8 cellular contexts compared by ENCODE assay signal in genomic region chr6:25971187-25971811, GRCh38. TPM values are rescaled to one million over a fixed set of nuclear protein-coding genes. Genes with fewer than 3 reads are reported as not detected.
A peak's percentile ranks its signal among the peaks of the same experiment; 100 is the strongest.
DNase-seq lines count a peak whose midpoint lies in the region; ATAC-seq, FAIRE-seq and TF ChIP-seq lines count a peak whose summit lies in the region.

No MANE protein-coding gene starts in this region.

- peaks cover 12% of the 10 kb centered on the region for H4K20me1 ChIP-seq in smooth muscle cell (ENCODE audit: low read depth)

- H3K4me3 ChIP-seq in smooth muscle cell (no peak overlapping the region), colonic mucosa (no peak overlapping the region)

- ATAC-seq in T-helper 17 cell: no peak
- ATAC-seq in left ventricle myocardium superior: peak; percentile 76
- ATAC-seq in HG03469 (IDR thresholded peaks at IDR 0.05; ENCODE audit: unreplicated experiment): no peak
- no peak for ATAC-seq in HG02610 (IDR thresholded peaks at IDR 0.05; ENCODE audit: unreplicated experiment)

- H3K27me3 ChIP-seq in smooth muscle cell (ENCODE audit: low read depth) (no peaks in the 10 kb centered on the region), colonic mucosa (no peaks in the 10 kb centered on the region)

- WGBS in smooth muscle cell (ENCODE audit: low lambda C conversion rate): 56% methylated on average over 1 of the region's 1 CpG

- H3K27ac ChIP-seq in smooth muscle cell (ENCODE audit: low read depth): peak overlapping the region; percentile 84
- H3K27ac ChIP-seq in colonic mucosa: no peak overlapping the region

- H3K9me3 ChIP-seq in T-helper 17 cell (ENCODE audit: control insufficient read depth, low read length, poor library complexity, severe bottlenecking) (no peaks in the 10 kb centered on the region), smooth muscle cell (replicated peaks; ENCODE audit: low read depth) (no peaks in the 10 kb centered on the region), colonic mucosa (no peaks in the 10 kb centered on the region)

- H3K4me1 ChIP-seq in smooth muscle cell (ENCODE audit: low read depth) (no peaks in the 10 kb centered on the region), colonic mucosa (peaks cover 6% of the 10 kb centered on the region)

- H3K36me3 Mint-ChIP-seq in T-helper 17 cell (ENCODE audit: low read depth): peaks cover 22% of the 10 kb centered on the region

- H3K27me3 Mint-ChIP-seq in T-helper 17 cell: no peaks in the 10 kb centered on the region

- peak overlapping the region; percentile 74 for H3K4me3 Mint-ChIP-seq in T-helper 17 cell

- intact Hi-C loops in left ventricle myocardium superior (cut with micrococcal nuclease) (no loop called here), colonic mucosa (cut with DNase I) (no loop called here)

- H3K36me3 ChIP-seq in smooth muscle cell (ENCODE audit: low read depth): peaks cover 10% of the 10 kb centered on the region
- H3K36me3 ChIP-seq in colonic mucosa: peaks cover 22% of the 10 kb centered on the region

- H3F3A ChIP-seq in smooth muscle cell (ENCODE audit: low read depth): peaks cover 25% of the 10 kb centered on the region

- TF ChIP-seq CTCF in smooth muscle cell (IDR thresholded peaks at IDR 0.05; ENCODE audit: borderline replicate concordance, insufficient read depth, poor library complexity, severe bottlenecking): no peak
- TF ChIP-seq CTCF in colonic mucosa (IDR thresholded peaks at IDR 0.05): no peak

- peaks cover 39% of the 10 kb centered on the region for H3K4me1 Mint-ChIP-seq in T-helper 17 cell

- peak overlapping the region; percentile 65 for H3K4me2 ChIP-seq in smooth muscle cell

- H3K27ac Mint-ChIP-seq in T-helper 17 cell: peak overlapping the region; percentile 78

- DNase-seq in GM19239 (ENCODE audit: insufficient read length, low spot score) (no peak), T-helper 17 cell (no peak), left ventricle myocardium superior (no peak), smooth muscle cell (lab: John Stamatoyannopoulos, UW; ENCODE audit: unreplicated experiment) (no peak), colonic mucosa (no peak), NCI-H1694 treated with DMSO at 0.1 percent for 48 hours (lab: John Stamatoyannopoulos, UW) (no peak)

- FAIRE-seq in GM19239 (lab: Jason Lieb, UNC): peak; percentile 79

- H3K9ac ChIP-seq in smooth muscle cell (ENCODE audit: low read depth) (peak overlapping the region; percentile 12), colonic mucosa (ENCODE audit: low read depth in 2 of 2, low read length in 2 of 2) (no peak overlapping the region)

- peaks cover 2% of the 10 kb centered on the region for H3K79me2 ChIP-seq in smooth muscle cell (ENCODE audit: low read depth)

- no peak overlapping the region for H2AFZ ChIP-seq in smooth muscle cell (ENCODE audit: low read depth)

RNA-seq across cellular contexts. Expression of gene TRIM38, which starts 8.7 kb away (rescaled TPM):
- total RNA-seq in T-helper 17 cell (10 to 100 TPM; 17.5 to 19.9 TPM), left ventricle myocardium superior (2.7 TPM), smooth muscle cell (9.1 and 9.8 TPM in 2 replicates), colonic mucosa (10 to 100 TPM in 1 of 2 donors, 1 to 10 TPM in 1; 9.7 to 13.4 TPM)
- polyA plus RNA-seq in smooth muscle cell: 6.1 and 7.2 TPM in 2 replicates

RNA-seq across cellular contexts. Expression of gene SLC17A2, which starts 40.8 kb away (rescaled TPM):
- total RNA-seq in T-helper 17 cell (not detected), left ventricle myocardium superior (not detected), smooth muscle cell (not detected in 2 replicates), colonic mucosa (not detected)
- not detected in 2 replicates for polyA plus RNA-seq in smooth muscle cell
